ENCODE assay signal across 27 cellular contexts in genomic region chr11:36931167-36931566, GRCh38.
"Had no signal": no experiment of that assay in that cellular context is flagged by ENCODE, and none has a peak within 500 bp of the region (broad histone marks: within the 10 kb centered on the region; RNA-seq: fewer than 3 reads in every experiment).

No MANE protein-coding gene starts in this region.

- H3K36me3 ChIP-seq: stomach, suprapubic skin, thoracic aorta, thyroid gland, tibial artery, tibial nerve, transverse colon, upper lobe of left lung, upper lobe of right lung, uterus, vagina had no signal

- H3K4me1 ChIP-seq: stomach, suprapubic skin, testis, thyroid gland, tibial artery, tibial nerve, transverse colon, upper lobe of left lung, upper lobe of right lung, uterus, vagina had no signal

- ATAC-seq: stimulated activated effector memory CD8-positive, alpha-beta T cell treated with anti-CD3 and anti-CD28 coated beads, Interleukin-12 subunit alpha, Interleukin-12 subunit beta, amount 100 ng/mL, for 72 hours; stimulated activated memory B cell treated with anti-CD40 and anti-IgM and Interleukin-4, amounts not matched to agents 10 μg/mL and 1 μg/mL and 100 μg/mL, for 72 hours; stimulated activated naive B cell treated with anti-CD40 and anti-IgM and Interleukin-4, amounts not matched to agents 10 μg/mL and 1 μg/mL and 100 μg/mL, for 72 hours; stimulated activated naive CD8-positive, alpha-beta T cell treated with anti-CD3 and anti-CD28 coated beads, Interleukin-15, amount 100 ng/mL, for 72 hours; stimulated activated naive CD8-positive, alpha-beta T cell treated with anti-CD3 and anti-CD28 coated beads, Interleukin-15, Interleukin-2, amounts not matched to agents 100 U/mL and 50 U/mL, for 24 hours; upper lobe of right lung had no signal

- FAIRE-seq: urothelium cell line had no signal

- H3K27ac ChIP-seq: stomach, suprapubic skin, testis, thoracic aorta, thyroid gland, tibial artery, tibial nerve, transverse colon, upper lobe of left lung, upper lobe of right lung, uterus, vagina had no signal

- H3K9me3 ChIP-seq: stomach, suprapubic skin, testis, thoracic aorta, thyroid gland, tibial artery, tibial nerve, transverse colon, upper lobe of left lung, upper lobe of right lung, uterus, vagina had no signal

- H3K4me3 ChIP-seq: stomach, suprapubic skin, testis, thoracic aorta, thyroid gland, tibial artery, tibial nerve, transverse colon, upper lobe of left lung, upper lobe of right lung, uterus, vagina had no signal

- H3K27me3 ChIP-seq: stomach, suprapubic skin, testis, thyroid gland, tibial artery, tibial nerve, transverse colon, upper lobe of left lung, upper lobe of right lung, uterus, vagina had no signal

- DNase-seq: stimulated activated CD4-positive, alpha-beta T cell treated with anti-CD3 and anti-CD28 coated beads, Interleukin-2, amount 100 ng/mL, for 24 hours; stimulated activated CD4-positive, alpha-beta T cell treated with anti-CD3 and anti-CD28 coated beads, Interleukin-4, amount 100 ng/mL, for 1 hour; stimulated activated CD4-positive, alpha-beta T cell treated with anti-CD3 and anti-CD28 coated beads, Interleukin-4, amount 100 ng/mL, for 24 hours; stimulated activated CD4-positive, alpha-beta T cell treated with anti-CD3 and anti-CD28 coated beads, Interleukin-4, amount 100 ng/mL, for 4 hours; stimulated activated CD8-positive, alpha-beta memory T cell treated with anti-CD3 and anti-CD28 coated beads, Interleukin-4, amount 100 ng/mL, for 48 hours; stimulated activated naive B cell treated with anti-CD40 and anti-IgM and Interleukin-4, amounts not matched to agents 10 μg/mL and 1 μg/mL and 100 μg/mL, for 72 hours; stimulated activated naive CD4-positive, alpha-beta T cell; stimulated activated naive CD4-positive, alpha-beta T cell treated with Interleukin-2 at 50 U/mL for 16 hours; stimulated activated naive CD8-positive, alpha-beta T cell treated with anti-CD3 and anti-CD28 coated beads, Interleukin-15, amount 100 ng/mL, for 72 hours; stimulated activated naive CD8-positive, alpha-beta T cell treated with anti-CD3 and anti-CD28 coated beads, Interleukin-15, Interleukin-2, amounts not matched to agents 100 U/mL and 50 U/mL, for 24 hours; stomach; substantia nigra; testis; thyroid gland; tibial artery; transverse colon; trophoblast cell; upper lobe of left lung; upper lobe of right lung; uterus had no signal
